8 cellular contexts compared by ENCODE assay signal in genomic region chr2:95345415-95346235, GRCh38. TPM values are rescaled to one million over a fixed set of nuclear protein-coding genes. Genes with fewer than 3 reads are reported as not detected.
DNase-seq lines count a peak whose midpoint lies in the region; ATAC-seq and TF ChIP-seq lines count a peak whose summit lies in the region.

No MANE protein-coding gene starts in this region.

- H3K27me3 Mint-ChIP-seq in activated naive CD4-positive, alpha-beta T cell treated with anti-CD3 and anti-CD28 coated beads for 36 hours (ENCODE audit: low read depth) = peaks cover 42% of the 10 kb centered on the region

- H3K27ac Mint-ChIP-seq in activated naive CD4-positive, alpha-beta T cell treated with anti-CD3 and anti-CD28 coated beads for 36 hours = no peak overlapping the region

- DNase-seq in Caki2 (ENCODE audit: low read depth) = peak; percentile 91
- peak; percentile 90 for DNase-seq in KBM-7
- peak; percentile 77 for DNase-seq in RWPE2 (ENCODE audit: low spot score)
- DNase-seq in activated naive CD4-positive, alpha-beta T cell treated with anti-CD3 and anti-CD28 coated beads for 36 hours = peak; percentile 72
- peak; percentile 90 for DNase-seq in Right ventricle myocardium inferior (ENCODE audit: missing footprints)
- peak; percentile 60 for DNase-seq in omental fat pad (ENCODE audit: low spot score)
- DNase-seq in thoracic aorta (ENCODE audit: low spot score) = no peak

- peak overlapping the region; percentile 71 for H3K4me3 Mint-ChIP-seq in activated naive CD4-positive, alpha-beta T cell treated with anti-CD3 and anti-CD28 coated beads for 36 hours

- H3K36me3 ChIP-seq in RWPE2 (ENCODE audit: low read depth) (no peaks in the 10 kb centered on the region), thoracic aorta (no peaks in the 10 kb centered on the region)

- peaks cover 3% of the 10 kb centered on the region for H3K4me1 Mint-ChIP-seq in activated naive CD4-positive, alpha-beta T cell treated with anti-CD3 and anti-CD28 coated beads for 36 hours (ENCODE audit: low read depth)

- no peaks in the 10 kb centered on the region for H3K36me3 Mint-ChIP-seq in activated naive CD4-positive, alpha-beta T cell treated with anti-CD3 and anti-CD28 coated beads for 36 hours (ENCODE audit: low read depth)

- H3K4me1 ChIP-seq in RWPE2 (ENCODE audit: insufficient read depth, poor library complexity, severe bottlenecking) (no peaks in the 10 kb centered on the region), thoracic aorta (ENCODE audit: control insufficient read depth in 1 of 2, low read depth in 2 of 2) (peaks cover 4 to 16% of the 10 kb centered on the region in 2 donors)

- peak overlapping the region; percentile 39 for H3K27ac ChIP-seq in RWPE2 (ENCODE audit: poor library complexity, severe bottlenecking)
- peak overlapping the region; percentile 75 to 79 for H3K27ac ChIP-seq in thoracic aorta

- H3K27me3 ChIP-seq in RWPE2 (ENCODE audit: insufficient read depth, poor library complexity, severe bottlenecking) (no peaks in the 10 kb centered on the region), thoracic aorta (replicated peaks; ENCODE audit: insufficient read depth) (no peaks in the 10 kb centered on the region)

- no peaks in the 10 kb centered on the region for H3K9me3 ChIP-seq in RWPE2 (ENCODE audit: severe bottlenecking)
- H3K9me3 ChIP-seq in thoracic aorta = no peaks in the 10 kb centered on the region

- ATAC-seq in GM21526 (IDR thresholded peaks at IDR 0.05; ENCODE audit: low FRiP score, unreplicated experiment) (peak; percentile 78), RWPE2 (ENCODE audit: low read depth) (peak; percentile 89), Right ventricle myocardium inferior (peak; percentile 95), omental fat pad (ENCODE audit: low FRiP score) (peak; percentile 95), thoracic aorta (ENCODE audit: insufficient number of reproducible peaks, low FRiP score, low read depth) (peak; percentile 86)

- no peaks in the 10 kb centered on the region for H3K9me3 Mint-ChIP-seq in activated naive CD4-positive, alpha-beta T cell treated with anti-CD3 and anti-CD28 coated beads for 36 hours

- H3K4me3 ChIP-seq in RWPE2 (ENCODE audit: severe bottlenecking) = peak overlapping the region; percentile 48
- H3K4me3 ChIP-seq in thoracic aorta = peak overlapping the region; percentile 94

- TF ChIP-seq CTCF in RWPE2 (IDR thresholded peaks at IDR 0.05; ENCODE audit: poor library complexity, severe bottlenecking) = peak; percentile 95
- TF ChIP-seq CTCF in omental fat pad (IDR thresholded peaks at IDR 0.05) = peak in 1 of 3 donors; percentile 60
- peak; percentile 90 for TF ChIP-seq CTCF in thoracic aorta (IDR thresholded peaks at IDR 0.05)

- in situ Hi-C loops in Caki2 (cut with HindIII; ENCODE audit: low pct_unique_long_range_greater_than_20kb, low sequenced_read_pairs) = no loop called here
- in situ Hi-C loops in KBM-7 (cut with MboI; ENCODE audit: low pct_unique_long_range_greater_than_20kb, low sequenced_read_pairs) = no loop called here

- CTCF ChIA-PET in activated naive CD4-positive, alpha-beta T cell treated with anti-CD3 and anti-CD28 coated beads for 36 hours (lab: Charles Lee) = interaction anchor here (0.6 to 2.4 kb wide), 10 partner anchors 12 to 230 kb away, joined by 3 to 11 read pairs (median 4); partner anchors contain the start of gene FAHD2A

- intact Hi-C loops in activated naive CD4-positive, alpha-beta T cell treated with anti-CD3 and anti-CD28 coated beads for 36 hours (cut with micrococcal nuclease) = loop anchor here (1.0 kb wide), 1 partner anchor 138 kb away; the partner anchor contains the start of gene ZNF892
- intact Hi-C loops in Right ventricle myocardium inferior (cut with DNase I) = loop anchor here (5.0 kb wide), 1 partner anchor 47 kb away; no protein-coding TSS in a partner anchor

RNA-seq across cellular contexts. Expression of gene KCNIP3, which starts 48.5 kb away (rescaled TPM):
- total RNA-seq in Caki2 (2014; rRNA removed; shearing (Covaris generic); ENCODE audit: low replicate concordance) = 1.0 and 1.2 TPM in 2 replicates
- not detected for total RNA-seq in activated naive CD4-positive, alpha-beta T cell treated with anti-CD3 and anti-CD28 coated beads for 36 hours
- total RNA-seq in Right ventricle myocardium inferior = 8.7 TPM
- 10 to 100 TPM in 1 of 4 donors, 1 to 10 TPM in 3; 5.5 to 37.4 (median 7.1) TPM for total RNA-seq in omental fat pad
- 10 to 100 TPM; 12.5 to 22.1 TPM for total RNA-seq in thoracic aorta

RNA-seq across cellular contexts. Expression of gene FAHD2A, which starts 56.9 kb away (rescaled TPM):
- 51.3 and 99.1 TPM in 2 replicates for total RNA-seq in Caki2 (2014; rRNA removed; shearing (Covaris generic); ENCODE audit: low replicate concordance)
- total RNA-seq in activated naive CD4-positive, alpha-beta T cell treated with anti-CD3 and anti-CD28 coated beads for 36 hours = 10 to 100 TPM; 49.3 to 50.7 TPM
- 41.6 TPM for total RNA-seq in Right ventricle myocardium inferior
- total RNA-seq in omental fat pad = 10 to 100 TPM; 17.7 to 28.8 (median 26.0) TPM
- 10 to 100 TPM; 11.7 to 23.6 TPM for total RNA-seq in thoracic aorta
